20 cellular contexts compared by ENCODE assay signal in genomic region chr2:158199928-158200650, GRCh38.
"Had no signal": no experiment of that assay in that cellular context is flagged by ENCODE, and none has a peak within 500 bp of the region (broad histone marks: within the 10 kb centered on the region; RNA-seq: fewer than 3 reads in every experiment).

No MANE protein-coding gene starts in this region.

- H3K27me3 ChIP-seq: MG63 had no signal

- H3K27ac ChIP-seq: RWPE1 had no signal

- H3K4me3 ChIP-seq: MG63 had no signal

- ATAC-seq: Panc1, PC-3, T-cell had no signal

- H3K9me3 ChIP-seq: MG63 had no signal

- DNase-seq: KBM-7; MG63; NCI-H1092; NCI-H1105 treated with DMSO at 0.1 percent for 48 hours; NCI-H1417 treated with DMSO at 0.1 percent for 48 hours; NCI-H146; NCI-H1694 treated with DMSO at 0.1 percent for 48 hours; NCI-H1930; NCI-H2081; NCI-H2107; NCI-H2227 treated with DMSO at 0.1 percent for 48 hours; NCI-H524; NCI-H526 treated with DMSO at 0.1 percent for 48 hours; NK-92 treated with Interleukin-12 subunit alpha and Interleukin-12 subunit beta, amount 100 ng/mL, for 24 hours; PC-3; SHP77; SW 1271; T-cell had no signal

- H3K36me3 ChIP-seq: MG63 had no signal
